Comparison of ENCODE assay signal across 1 cellular context in genomic region chr3:149772861-149773260, GRCh38.
TF ChIP-seq lines count a peak whose summit lies in the region.

No MANE protein-coding gene starts in this region.

TF ChIP-seq in SK-N-SH treated with all-trans-retinoic acid at 6 μM for 48 hours, 23 proteins besides CTCF, POLR2A, EP300 and RAD21 (continued from another document):
- TF ChIP-seq TSHZ2 (CRISPR knock-in tag; IDR thresholded peaks at IDR 0.05) (no peak), CSRNP3 (CRISPR knock-in tag; IDR thresholded peaks at IDR 0.05) (no peak), TOX (CRISPR knock-in tag; IDR thresholded peaks at IDR 0.05; ENCODE audit: borderline replicate concordance) (no peak), CREB5 (CRISPR knock-in tag; IDR thresholded peaks at IDR 0.05; ENCODE audit: low read depth) (no peak), ZNF8 (CRISPR knock-in tag; IDR thresholded peaks at IDR 0.05) (no peak), ISL1 (CRISPR knock-in tag; IDR thresholded peaks at IDR 0.05) (no peak), ZC3H10 (CRISPR knock-in tag; IDR thresholded peaks at IDR 0.05) (no peak), PATZ1 (CRISPR knock-in tag; IDR thresholded peaks at IDR 0.05; ENCODE audit: borderline replicate concordance) (no peak)
